2 cellular contexts compared by ENCODE assay signal in the genomic region with DNA sequence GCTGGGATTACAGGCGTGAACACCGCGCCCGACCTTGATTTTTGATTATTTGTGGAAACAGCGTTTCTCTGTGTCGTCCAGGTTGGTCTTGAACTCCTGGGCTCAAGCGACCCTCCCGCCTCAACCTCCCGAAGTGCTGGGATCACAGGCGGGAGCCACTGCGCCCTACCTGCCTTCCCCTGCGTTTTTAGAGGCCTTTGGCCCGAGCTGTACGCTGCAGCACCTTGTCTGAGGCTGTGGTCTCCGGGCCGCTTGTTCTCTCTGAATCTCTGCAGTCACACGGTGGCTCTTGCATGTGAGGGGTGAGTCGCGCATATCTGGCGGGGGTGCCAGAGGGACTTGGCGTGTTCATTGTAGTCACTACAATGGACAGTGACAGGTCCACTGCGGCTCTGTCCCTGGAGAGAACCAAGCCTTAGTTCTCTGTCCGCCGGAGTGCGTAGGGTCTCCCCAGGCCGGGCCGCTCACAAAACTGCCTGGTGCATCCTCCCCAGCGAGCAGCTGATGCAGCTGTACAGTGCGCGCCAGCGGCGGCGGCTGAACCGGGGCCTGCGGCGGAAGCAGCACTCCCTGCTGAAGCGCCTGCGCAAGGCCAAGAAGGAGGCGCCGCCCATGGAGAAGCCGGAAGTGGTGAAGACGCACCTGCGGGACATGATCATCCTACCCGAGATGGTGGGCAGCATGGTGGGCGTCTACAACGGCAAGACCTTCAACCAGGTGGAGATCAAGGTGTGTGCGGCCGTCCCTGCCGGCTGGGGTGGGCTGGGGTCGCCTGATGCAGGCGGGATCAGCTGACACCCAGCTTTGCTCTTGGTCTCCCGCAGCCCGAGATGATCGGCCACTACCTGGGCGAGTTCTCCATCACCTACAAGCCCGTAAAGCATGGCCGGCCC.
TF ChIP-seq lines count a peak whose summit lies in the region.

No MANE protein-coding gene starts in this region.

TF ChIP-seq in IMR-90, 13 proteins besides CTCF, POLR2A, EP300 and RAD21:
- peak; percentile 12; the same call in 1 of the 2 replicates for TF ChIP-seq BHLHE40 (IDR thresholded peaks at IDR 0.05; ENCODE audit: low read depth, low read length)

TF ChIP-seq in SK-N-SH, 30 proteins besides CTCF, POLR2A, EP300 and RAD21:
- 0 out of 2 replicates have a peak, but pooled peaks have one; percentile 15 for TF ChIP-seq POLR2AphosphoS5 (IDR thresholded peaks at IDR 0.05; ENCODE audit: low read depth, low read length)
TF ChIP-seq in SK-N-SH: peak in this region for 1; not testable (repeated sequence) for 29.
